1 cellular context compared by ENCODE assay signal in the genomic region with DNA sequence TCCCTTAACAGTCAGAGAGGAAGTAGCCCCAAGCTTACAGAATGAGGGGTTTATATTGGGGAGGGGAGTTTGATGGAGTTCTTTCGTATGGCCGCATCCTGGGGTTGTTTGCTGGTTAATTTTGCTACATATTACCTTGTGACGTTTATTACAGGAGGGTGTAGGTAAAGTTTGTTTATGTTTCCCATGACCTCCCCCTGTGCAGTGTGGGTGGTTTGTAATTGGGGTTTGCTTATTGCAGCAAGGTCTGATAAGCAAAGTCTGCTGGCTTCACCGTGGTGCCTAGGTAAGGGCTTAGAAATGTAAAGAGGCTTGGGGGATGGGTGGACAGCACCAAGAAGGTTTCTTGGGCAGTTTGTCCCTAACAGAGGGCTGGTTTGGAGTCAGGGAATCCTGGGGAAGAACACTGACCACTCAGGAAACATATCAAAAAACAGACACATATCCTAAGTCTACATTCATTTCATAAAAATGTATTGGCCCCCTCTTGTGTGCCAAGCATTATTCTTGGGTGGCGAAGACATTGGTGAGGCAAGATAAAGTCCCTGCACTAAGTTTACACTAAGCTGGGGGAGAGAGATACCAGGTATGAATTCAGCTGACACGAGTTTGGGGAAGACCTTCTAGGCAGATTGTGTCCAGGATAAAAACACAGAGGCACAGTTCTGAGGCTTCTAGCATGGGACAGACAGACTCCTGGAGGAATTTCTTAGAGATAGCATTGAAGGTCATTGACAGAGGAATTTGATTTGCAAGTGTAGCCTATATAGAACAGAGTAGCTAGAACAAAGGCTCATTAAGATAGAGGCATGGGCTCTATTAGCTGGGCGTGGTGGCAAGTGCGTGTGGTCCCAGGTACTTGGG.
TF ChIP-seq lines count a peak whose summit lies in the region.

No MANE protein-coding gene starts in this region.

TF ChIP-seq in H1, 55 proteins besides CTCF, POLR2A, EP300 and RAD21:
- TF ChIP-seq MAFK (IDR thresholded peaks at IDR 0.05; ENCODE audit: low read depth, low read length) (no peak), HDAC2 (IDR thresholded peaks at IDR 0.05; ENCODE audit: borderline replicate concordance in 1 of 2, low read depth in 2 of 2, low read length in 2 of 2) (no peak), TAF1 (IDR thresholded peaks at IDR 0.05; ENCODE audit: low read depth, low read length) (no peak), ATF2 (IDR thresholded peaks at IDR 0.05; ENCODE audit: low read length) (no peak), POU5F1 (IDR thresholded peaks at IDR 0.05; ENCODE audit: low read depth, low read length) (no peak), PHF8 (conservative IDR thresholded peaks at IDR 0.05; ENCODE audit: low read depth, low read length) (no peak), RXRA (IDR thresholded peaks at IDR 0.05; ENCODE audit: insufficient read depth, low read depth, low read length) (no peak), SRF (IDR thresholded peaks at IDR 0.05; ENCODE audit: low read depth, low read length) (no peak), CBX5 (IDR thresholded peaks at IDR 0.05; ENCODE audit: low read depth, low read length) (no peak), CBX8 (IDR thresholded peaks at IDR 0.05; ENCODE audit: borderline replicate concordance, low read depth, low read length) (no peak), SIX5 (IDR thresholded peaks at IDR 0.05; ENCODE audit: low read depth, low read length) (no peak), CHD1 (IDR thresholded peaks at IDR 0.05; ENCODE audit: low read depth, low read length) (no peak), HDAC6 (IDR thresholded peaks at IDR 0.05; ENCODE audit: low read depth, low read length) (no peak), BRCA1 (IDR thresholded peaks at IDR 0.05; ENCODE audit: low read depth, low read length) (no peak), JUND (IDR thresholded peaks at IDR 0.05; ENCODE audit: low read length) (no peak), POLR2AphosphoS5 (IDR thresholded peaks at IDR 0.05; ENCODE audit: low read depth, low read length) (no peak), SP2 (IDR thresholded peaks at IDR 0.05; ENCODE audit: low read length) (no peak), YY1 (IDR thresholded peaks at IDR 0.05; ENCODE audit: low read depth, low read length) (no peak)
